Comparison of ENCODE assay signal across 8 cellular contexts in genomic region chr21:37267269-37268185, GRCh38.
A peak's percentile ranks its signal among the peaks of the same experiment; 100 is the strongest.
DNase-seq lines count a peak whose midpoint lies in the region; ATAC-seq and TF ChIP-seq lines count a peak whose summit lies in the region.

VPS26C (minus strand) TSS chr21:37267334; CDS start chr21:37267294, 40 bp downstream.

- in situ Hi-C loops in HAP-1 (cut with MboI; ENCODE audit: low sequenced_read_pairs): no loop called here

- H3K27me3 ChIP-seq in HAP-1 (ENCODE audit: low read depth): no peaks in the 10 kb centered on the region
- H3K27me3 ChIP-seq in MM.1S (replicated peaks; ENCODE audit: insufficient read depth, low read length): no peaks in the 10 kb centered on the region

- H4K20me1 ChIP-seq in MM.1S (ENCODE audit: insufficient read depth, low read length): no peaks in the 10 kb centered on the region

- H3K4me3 Mint-ChIP-seq in nephron progenitor cell: peak within 1 kb of the TSS; percentile 92
- H3K4me3 Mint-ChIP-seq in stimulated activated naive CD8-positive, alpha-beta T cell treated with anti-CD3 and anti-CD28 coated beads, Interleukin-15, amount 100 ng/mL, for 72 hours: peak within 1 kb of the TSS; percentile 96 to 97

- H3K4me1 ChIP-seq in ES-I3 (ENCODE audit: insufficient read depth, low read length) (no peaks in the 10 kb centered on the region), HAP-1 (peaks cover 3% of the 10 kb centered on the region; the same call in 1 of the 2 replicates), MM.1S (ENCODE audit: low read length) (peaks cover 11% of the 10 kb centered on the region)

- TF ChIP-seq CTCF in MM.1S (IDR thresholded peaks at IDR 0.05; ENCODE audit: low read length) (no peak), nephron progenitor cell (IDR thresholded peaks at IDR 0.05) (no peak)

- peaks cover 50% of the 10 kb centered on the region for H3K4me1 Mint-ChIP-seq in nephron progenitor cell
- H3K4me1 Mint-ChIP-seq in stimulated activated naive CD8-positive, alpha-beta T cell treated with anti-CD3 and anti-CD28 coated beads, Interleukin-15, amount 100 ng/mL, for 72 hours: peaks cover 50% of the 10 kb centered on the region

- peaks cover 47% of the 10 kb centered on the region for H3K79me2 ChIP-seq in MM.1S (ENCODE audit: low read length)

- H3K9me3 ChIP-seq in ES-I3 (ENCODE audit: control insufficient read depth, insufficient read depth, low read length) (no peaks in the 10 kb centered on the region), HAP-1 (no peaks in the 10 kb centered on the region), MM.1S (replicated peaks; ENCODE audit: insufficient read depth, low read length) (no peaks in the 10 kb centered on the region)

- no peaks in the 10 kb centered on the region for H3K9me3 Mint-ChIP-seq in nephron progenitor cell
- peaks cover 0 to 8% of the 10 kb centered on the region in 2 donors for H3K9me3 Mint-ChIP-seq in stimulated activated naive CD8-positive, alpha-beta T cell treated with anti-CD3 and anti-CD28 coated beads, Interleukin-15, amount 100 ng/mL, for 72 hours

- no peaks in the 10 kb centered on the region for H3K27me3 Mint-ChIP-seq in nephron progenitor cell (ENCODE audit: low read depth, poor library complexity)
- no peaks in the 10 kb centered on the region for H3K27me3 Mint-ChIP-seq in stimulated activated naive CD8-positive, alpha-beta T cell treated with anti-CD3 and anti-CD28 coated beads, Interleukin-15, amount 100 ng/mL, for 72 hours

- no peaks in the 10 kb centered on the region for H3K36me3 ChIP-seq in ES-I3 (ENCODE audit: insufficient read depth, low read length)
- H3K36me3 ChIP-seq in HAP-1 (replicated peaks): 0 out of 2 replicates have a peak, but pooled peaks cover 2% of the 10 kb centered on the region
- H3K36me3 ChIP-seq in MM.1S (replicated peaks; ENCODE audit: insufficient read depth, low read length): no peaks in the 10 kb centered on the region

- H3F3A ChIP-seq in MM.1S (ENCODE audit: insufficient read depth, low read length): peaks cover 17% of the 10 kb centered on the region

- H3K27ac ChIP-seq in MM.1S (ENCODE audit: low read length): peak within 1 kb of the TSS; percentile 95

- H3K4me3 ChIP-seq in HAP-1 (peak within 1 kb of the TSS; percentile 70), MM.1S (ENCODE audit: low read length) (peak within 1 kb of the TSS; percentile 85)

- peak within 1 kb of the TSS; percentile 96 for H3K4me2 ChIP-seq in MM.1S (ENCODE audit: low read depth, low read length)

- peak; percentile 96 for ATAC-seq in stimulated activated naive CD8-positive, alpha-beta T cell treated with anti-CD3 and anti-CD28 coated beads, Interleukin-15, amount 100 ng/mL, for 72 hours

- DNase-seq in HAP-1 (ENCODE audit: low spot score in 2 of 2) (peak; percentile 98 to 99), MM.1S (peak; percentile 100), SIG-M5 (lab: John Stamatoyannopoulos, UW) (peak; percentile 96), activated gamma-delta T cell (lab: John Stamatoyannopoulos, UW) (peak; percentile 100), fibroblast of the conjunctiva (ENCODE audit: low read depth) (peak; percentile 100), nephron progenitor cell (peak; percentile 97)
- peak; percentile 99 for DNase-seq in stimulated activated naive CD8-positive, alpha-beta T cell treated with anti-CD3 and anti-CD28 coated beads, Interleukin-15, amount 100 ng/mL, for 72 hours

- H3K9ac ChIP-seq in ES-I3 (ENCODE audit: low read depth, low read length): peak within 1 kb of the TSS; percentile 97
- H3K9ac ChIP-seq in MM.1S (ENCODE audit: low read length): peak within 1 kb of the TSS; percentile 95

- H3K9me2 ChIP-seq in MM.1S (replicated peaks; ENCODE audit: insufficient read depth, low read length): no peaks in the 10 kb centered on the region

- peaks cover 16% of the 10 kb centered on the region for H3K36me3 Mint-ChIP-seq in nephron progenitor cell (ENCODE audit: low read depth)

- peak within 1 kb of the TSS; percentile 89 for H2AFZ ChIP-seq in MM.1S (ENCODE audit: low read length)

- H3K27ac Mint-ChIP-seq in nephron progenitor cell: peak within 1 kb of the TSS; percentile 99
- H3K27ac Mint-ChIP-seq in stimulated activated naive CD8-positive, alpha-beta T cell treated with anti-CD3 and anti-CD28 coated beads, Interleukin-15, amount 100 ng/mL, for 72 hours: peak within 1 kb of the TSS; percentile 99

Comparison
In these comparisons a context has a peak if more than half of its experiments do, and no peak if none do; other contexts are left out.
1. Peak in every context shown above with its lines: DNase-seq, ATAC-seq, H3K4me3 ChIP-seq and H3K27ac ChIP-seq.